ENCODE assay signal across 21 cellular contexts in genomic region chr15:90911906-90912769, GRCh38. TPM values are rescaled to one million over a fixed set of nuclear protein-coding genes. Genes with fewer than 3 reads are reported as not detected.
DNase-seq lines count a peak whose midpoint lies in the region; ATAC-seq, FAIRE-seq and TF ChIP-seq lines count a peak whose summit lies in the region.
"Had no signal": no experiment of that assay in that cellular context is flagged by ENCODE, and none has a peak within 500 bp of the region (broad histone marks: within the 10 kb centered on the region; RNA-seq: fewer than 3 reads in every experiment).

No MANE protein-coding gene starts in this region.

- H2AFZ ChIP-seq in IMR-90 (replicated peaks; ENCODE audit: low read length, poor library complexity) = no peak overlapping the region
- H2AFZ ChIP-seq in K562 (ENCODE audit: low read depth, low read length) = no peak overlapping the region
- H2AFZ ChIP-seq: GM23338 had no signal

- peaks cover 6% of the 10 kb centered on the region; the same call in 2 of the 3 replicates for H3K79me2 ChIP-seq in K562 (ENCODE audit: control insufficient read depth, insufficient read depth, low read length)

- no peaks in the 10 kb centered on the region for H3K27me3 Mint-ChIP-seq in activated naive CD4-positive, alpha-beta T cell treated with anti-CD3 and anti-CD28 coated beads, Interleukin-2, amount 10 ng/mL, durations not matched to agents 7 days and 5 days

- H3K36me3 ChIP-seq in IMR-90 (ENCODE audit: control insufficient read depth, insufficient read depth, low read length) (peaks cover 40% of the 10 kb centered on the region), K562 (ENCODE audit: control insufficient read depth, insufficient read depth, low read length) (peaks cover 96% of the 10 kb centered on the region), mucosa of descending colon (ENCODE audit: low read depth) (peaks cover 23% of the 10 kb centered on the region), spleen (peaks cover 17 to 100% (median 98%) of the 10 kb centered on the region in 6 donors)

- H3K56ac ChIP-seq in IMR-90 (ENCODE audit: extremely low read depth, insufficient read depth, low read length) = no peak overlapping the region

- H3K18ac ChIP-seq in IMR-90 (ENCODE audit: low read depth, low read length) = no peak overlapping the region

- TF ChIP-seq POLR2A in IMR-90 (IDR thresholded peaks at IDR 0.05; ENCODE audit: low read depth, low read length) (no peak), K562 (conservative IDR thresholded peaks at IDR 0.05) (no peak), spleen (IDR thresholded peaks at IDR 0.05) (no peak)

- H3K14ac ChIP-seq in IMR-90 (replicated peaks; ENCODE audit: low read depth, low read length) = no peak overlapping the region

- FAIRE-seq in K562 (lab: Jason Lieb, UNC) = no peak
- FAIRE-seq: A549, D721Med, G401.6, GM12891, HTR-8/SVneo had no signal

- H3K9me3 ChIP-seq in IMR-90 (ENCODE audit: control insufficient read depth, insufficient read depth, low read length) (no peaks in the 10 kb centered on the region), K562 (replicated peaks; ENCODE audit: control insufficient read depth, insufficient read depth, low read depth, low read length) (no peaks in the 10 kb centered on the region), mucosa of descending colon (no peaks in the 10 kb centered on the region), spleen (no peaks in the 10 kb centered on the region)
- H3K9me3 ChIP-seq: A549, BE2C had no signal

- no peak overlapping the region for H3K4ac ChIP-seq in IMR-90 (ENCODE audit: low read depth, low read length)

- no peak overlapping the region for H2BK20ac ChIP-seq in IMR-90 (ENCODE audit: low read depth, low read length)

- H4K91ac ChIP-seq in IMR-90 (ENCODE audit: insufficient read depth, low read depth, low read length) = no peak overlapping the region

- CTCF ChIA-PET in IMR-90 (lab: Yijun Ruan, JAX) (no interaction called here), K562 (lab: Yijun Ruan, JAX; ENCODE audit: low intra/inter-chr PET ratio) (no interaction called here)
- CTCF ChIA-PET in activated naive CD4-positive, alpha-beta T cell treated with anti-CD3 and anti-CD28 coated beads, Interleukin-2, amount 10 ng/mL, durations not matched to agents 7 days and 5 days (lab: Charles Lee) = interaction anchor here (4.8 kb wide), 1 partner anchor 20 kb away, joined by 20 read pairs; the partner anchor contains the start of gene HDDC3

- BruUV-seq in IMR-90 (replicated peaks; lab: Mats Ljungman, UMichigan) (no TSS peak), K562 (replicated peaks; lab: Mats Ljungman, UMichigan) (no TSS peak)

- H4K8ac ChIP-seq in IMR-90 (ENCODE audit: low read depth in 2 of 2, low read length in 2 of 2) = no peak overlapping the region

- H3K4me3 ChIP-seq in IMR-90 (ENCODE audit: insufficient read depth, low read depth, low read length) (no peak overlapping the region), K562 (no peak overlapping the region), mucosa of descending colon (no peak overlapping the region), spleen (no peak overlapping the region)
- H3K4me3 ChIP-seq: A549, GM23338 had no signal

- TF ChIP-seq CTCF in IMR-90 (conservative IDR thresholded peaks at IDR 0.05; ENCODE audit: low read depth, low read length) (no peak), K562 (IDR thresholded peaks at IDR 0.05 in 2 of 3, conservative IDR thresholded peaks at IDR 0.05 in 1 of 3; ENCODE audit: insufficient read depth in 2 of 3, low read depth in 1 of 3, low read length in 3 of 3) (no peak), mucosa of descending colon (IDR thresholded peaks at IDR 0.05) (no peak), spleen (IDR thresholded peaks at IDR 0.05 in 8 of 11, conservative IDR thresholded peaks at IDR 0.05 in 3 of 11) (no peak)

- no peak overlapping the region for H3K27ac ChIP-seq in IMR-90 (ENCODE audit: insufficient read depth, low read length)
- H3K27ac ChIP-seq in K562 (ENCODE audit: extremely low read depth, low read depth, low read length) = no peak overlapping the region
- peak overlapping the region in 3 of 8 donors; percentile 90 to 93 (median 91) for H3K27ac ChIP-seq in spleen
- H3K27ac ChIP-seq: A549, C4-2B had no signal

- no peak overlapping the region for H3K4me3 Mint-ChIP-seq in activated naive CD4-positive, alpha-beta T cell treated with anti-CD3 and anti-CD28 coated beads, Interleukin-2, amount 10 ng/mL, durations not matched to agents 7 days and 5 days
- H3K4me3 Mint-ChIP-seq: CD8-positive, alpha-beta T cell; GM23338; H9 had no signal

- no peaks in the 10 kb centered on the region for H3K4me1 Mint-ChIP-seq in activated naive CD4-positive, alpha-beta T cell treated with anti-CD3 and anti-CD28 coated beads, Interleukin-2, amount 10 ng/mL, durations not matched to agents 7 days and 5 days

- H2AK5ac ChIP-seq in IMR-90 (ENCODE audit: low read depth, low read length) = no peak overlapping the region

- TF ChIP-seq EP300 in K562 (IDR thresholded peaks at IDR 0.05; ENCODE audit: low read length) = no peak

- dilution Hi-C loops in IMR-90 (cut with HindIII; ENCODE audit: low sequenced_read_pairs, unreplicated experiment) = no loop called here

- 91% methylated on average over 15 of the region's 30 CpGs; no CpG with 5 or more reads in 1 of the 2 experiments for WGBS in IMR-90 (ENCODE audit: extremely low coverage in 2 of 2, insufficient read length in 1 of 2), 2 experiments
- 96% methylated on average over 26 of the region's 30 CpGs for WGBS in K562 (ENCODE audit: insufficient coverage, low coverage, missing lambda C conversion rate)
- 71 to 94% (median 87%) methylated on average over 11 to 30 of the region's 30 CpGs for WGBS in spleen, 5 donors

- H3K9me3 Mint-ChIP-seq in activated naive CD4-positive, alpha-beta T cell treated with anti-CD3 and anti-CD28 coated beads, Interleukin-2, amount 10 ng/mL, durations not matched to agents 7 days and 5 days = no peaks in the 10 kb centered on the region
- H3K9me3 Mint-ChIP-seq: CD8-positive, alpha-beta T cell; GM23338; H9 had no signal

- DNase-seq in IMR-90 (no peak), K562 (ENCODE audit: extremely low read depth in 1 of 4, low spot score in 3 of 4) (no peak), mucosa of descending colon (peak in 2 of 3 donors; percentile 19 to 35), spleen (peak; percentile 75), HuH-7 (ENCODE audit: low spot score) (no peak), NCI-H2081 treated with DMSO at 0.1 percent for 48 hours (lab: John Stamatoyannopoulos, UW) (no peak)
- no peak for DNase-seq in activated naive CD4-positive, alpha-beta T cell treated with anti-CD3 and anti-CD28 coated beads, Interleukin-2, amount 10 ng/mL, durations not matched to agents 7 days and 5 days
- DNase-seq: BE2C; CD8-positive, alpha-beta T cell; COR-L47; DMS153; DMS79 treated with DMSO at 0.1 percent for 48 hours; EL; H9 had no signal

- peak overlapping the region; percentile 10 for H2AK9ac ChIP-seq in IMR-90 (replicated peaks; ENCODE audit: low read depth, low read length, poor library complexity)

- H3K23ac ChIP-seq in IMR-90 (ENCODE audit: low read depth, low read length) = no peak overlapping the region

- POLR2A ChIA-PET in IMR-90 (lab: Charles Lee; ENCODE audit: unreplicated experiment) (no interaction called here), K562 (lab: Yijun Ruan, JAX) (interaction anchor here (0.5 to 2.3 kb wide), 3 partner anchors 9 to 25 kb away, joined by 3 to 17 read pairs (median 3); partner anchors contain the start of gene MAN2A2)

- H3K4me1 ChIP-seq in IMR-90 (ENCODE audit: control insufficient read depth, insufficient read depth, low read length) (peaks cover 10% of the 10 kb centered on the region; the same call in 1 of the 2 replicates), K562 (replicated peaks in 1 of 2; ENCODE audit: control insufficient read depth in 2 of 2, insufficient read depth in 2 of 2, low read length in 2 of 2) (peaks cover 17 to 46% of the 10 kb centered on the region in 2 experiments), mucosa of descending colon (ENCODE audit: low read depth) (no peaks in the 10 kb centered on the region), spleen (peaks cover 0 to 75% (median 18%) of the 10 kb centered on the region in 6 donors)
- H3K4me1 ChIP-seq: A549, BE2C had no signal

- intact Hi-C loops in IMR-90 (cut with micrococcal nuclease) (no loop called here), K562 (cut with micrococcal nuclease) (no loop called here), mucosa of descending colon (cut with DNase I, micrococcal nuclease) (no loop called here), spleen (cut with DNase I; ENCODE audit: low total_unique reads) (no loop called here)

- in situ Hi-C loops in IMR-90 (cut with MboI; ENCODE audit: low sequenced_read_pairs) = no loop called here
- in situ Hi-C loops in K562 (cut with MboI) = no loop called here

- H3K27me3 ChIP-seq in IMR-90 (ENCODE audit: control insufficient read depth, insufficient read depth, low read length) = no peaks in the 10 kb centered on the region
- H3K27me3 ChIP-seq in K562 (ENCODE audit: control insufficient read depth in 2 of 2, insufficient read depth in 2 of 2, low read length in 2 of 2) = no peaks in the 10 kb centered on the region
- no peaks in the 10 kb centered on the region for H3K27me3 ChIP-seq in spleen (replicated peaks in 1 of 7)
- H3K27me3 ChIP-seq: BE2C had no signal

- H4K20me1 ChIP-seq in IMR-90 (ENCODE audit: insufficient read depth, low read length) (no peaks in the 10 kb centered on the region), K562 (replicated peaks; ENCODE audit: control insufficient read depth, insufficient read depth, low read length) (no peaks in the 10 kb centered on the region)

- H3K36me3 Mint-ChIP-seq in activated naive CD4-positive, alpha-beta T cell treated with anti-CD3 and anti-CD28 coated beads, Interleukin-2, amount 10 ng/mL, durations not matched to agents 7 days and 5 days = peaks cover 55% of the 10 kb centered on the region

- no peak overlapping the region for H2BK120ac ChIP-seq in IMR-90 (ENCODE audit: low read depth, low read length)

- no peak overlapping the region for H3K27ac Mint-ChIP-seq in activated naive CD4-positive, alpha-beta T cell treated with anti-CD3 and anti-CD28 coated beads, Interleukin-2, amount 10 ng/mL, durations not matched to agents 7 days and 5 days
- H3K27ac Mint-ChIP-seq: CD8-positive, alpha-beta T cell; GM23338; H9 had no signal

- no peak overlapping the region for H4K5ac ChIP-seq in IMR-90 (ENCODE audit: low read depth, low read length)

- H3K9ac ChIP-seq in IMR-90 (ENCODE audit: low read depth, low read length) = no peak overlapping the region
- H3K9ac ChIP-seq in K562 (ENCODE audit: insufficient read depth in 1 of 2, low read depth in 2 of 2, low read length in 2 of 2) = peak overlapping the region in 1 of 2 experiments; percentile 28; a peak in 1 of 4 replicates

- no peak overlapping the region for H2BK15ac ChIP-seq in IMR-90 (ENCODE audit: low read depth, low read length)

- H3K9me1 ChIP-seq in IMR-90 (ENCODE audit: insufficient read depth, low read length) (peaks cover 3% of the 10 kb centered on the region; the same call in 1 of the 2 replicates), K562 (ENCODE audit: control insufficient read depth, insufficient read depth, low read length) (no peaks in the 10 kb centered on the region)

- ATAC-seq in IMR-90 (ENCODE audit: low read depth) (no peak), K562 (no peak), mucosa of descending colon (no peak)
- ATAC-seq: A549; CD8-positive, alpha-beta T cell; GM23338 had no signal

- no peak for TF ChIP-seq RAD21 in IMR-90 (IDR thresholded peaks at IDR 0.05; ENCODE audit: low read length)
- no peak for TF ChIP-seq RAD21 in K562 (CRISPR knock-in tag; conservative IDR thresholded peaks at IDR 0.05 in 1 of 2, IDR thresholded peaks at IDR 0.05 in 1 of 2)

- no peaks in the 10 kb centered on the region for H3K79me1 ChIP-seq in IMR-90 (ENCODE audit: low read depth in 1 of 2, low read length in 2 of 2)

- H3K4me2 ChIP-seq in IMR-90 (ENCODE audit: low read depth, low read length) (no peak overlapping the region), K562 (ENCODE audit: insufficient read depth, low read length) (no peak overlapping the region)
- H3K4me2 ChIP-seq: A549, GM23338 had no signal

- no peak overlapping the region for H2BK5ac ChIP-seq in IMR-90 (ENCODE audit: low read depth, low read length, poor library complexity, severe bottlenecking)

RNA-seq across cellular contexts. Expression of gene MAN2A2, which starts 9.0 kb away (rescaled TPM):
- total RNA-seq in IMR-90 (2012; rRNA removed) (3.4 and 6.1 TPM in 2 replicates), K562 (2014; rRNA removed) (35.0 and 53.7 TPM in 2 replicates), K562 (2014; rRNA removed; fragmentation: Illumina TruSeq; extraction: Trizol) (20.6 and 25.0 TPM in 2 replicates), K562 (2015; rRNA removed; fragmentation: Illumina TruSeq; extraction: Trizol) (43.3 and 43.4 TPM in 2 replicates), K562 (2021) (116 and 151 TPM in 2 replicates), mucosa of descending colon (10 to 100 TPM; 50.9 to 75.8 (median 75.3) TPM), spleen (100 to 1,000 TPM; 105 to 167 (median 120) TPM)
- polyA plus RNA-seq in IMR-90 (2012; rRNA removed) (52.5 and 55.5 TPM in 2 replicates), K562 (2011; rRNA removed) (71.7 and 195 TPM in 2 replicates), K562 (2014; fragmentation: Illumina TruSeq; extraction: Trizol) (130 and 131 TPM in 2 replicates), K562 (2014; fragmentation: Nextera tagmentation; extraction: Ambion mirVana) (10 to 100 TPM in 1 of 2 experiments, 1 to 10 TPM in 1; 7.3 to 13.7 TPM), K562 (2014; rRNA removed) (114 and 121 TPM in 2 replicates), spleen (10 to 100 TPM; 13.7 to 46.1 (median 24.0) TPM)
- polyA plus RNA-seq in IMR-90 (2012; cell fraction: cytosol; rRNA removed) = 22.5 and 26.8 TPM in 2 replicates
- polyA plus RNA-seq in IMR-90 (2012; cell fraction: nucleus; rRNA removed; ENCODE audit: low replicate concordance) = 104 and 294 TPM in 2 replicates
- total RNA-seq in K562 (2011; cell fraction: chromatin; rRNA removed; ENCODE audit: low replicate concordance) = 447 and 1,128 TPM in 2 replicates
- total RNA-seq in K562 (2011; cell fraction: nucleolus; rRNA removed) = 692 and 704 TPM in 2 replicates
- 460 and 506 TPM in 2 replicates for total RNA-seq in K562 (2011; cell fraction: nucleoplasm; rRNA removed)
- polyA plus RNA-seq in K562 (2011; cell fraction: cytosol; rRNA removed) = 119 and 133 TPM in 2 replicates
- polyA plus RNA-seq in K562 (2011; cell fraction: nucleus; rRNA removed) = 1,870 and 1,995 TPM in 2 replicates
- 92.0 and 210 TPM in 2 replicates for polyA plus RNA-seq in K562 (2012)
- polyA minus RNA-seq in K562 (2011; rRNA and poly(A)+ RNA removed) = 30.7 and 41.4 TPM in 2 replicates
- 71.5 and 84.4 TPM in 2 replicates for polyA minus RNA-seq in K562 (2011; cell fraction: cytosol; rRNA and poly(A)+ RNA removed)
- polyA minus RNA-seq in K562 (2011; cell fraction: nucleus; rRNA and poly(A)+ RNA removed) = 264 and 379 TPM in 2 replicates

RNA-seq across cellular contexts. Expression of gene HDDC3, which starts 20.2 kb away (rescaled TPM):
- total RNA-seq in IMR-90 (2012; rRNA removed) (7.2 and 7.9 TPM in 2 replicates), K562 (2014; rRNA removed) (54.1 and 64.9 TPM in 2 replicates), K562 (2014; rRNA removed; fragmentation: Illumina TruSeq; extraction: Trizol) (28.2 and 33.0 TPM in 2 replicates), K562 (2015; rRNA removed; fragmentation: Illumina TruSeq; extraction: Trizol) (36.6 and 36.9 TPM in 2 replicates), K562 (2021) (42.6 and 43.0 TPM in 2 replicates), mucosa of descending colon (10 to 100 TPM; 10.7 to 23.4 (median 15.4) TPM), spleen (10 to 100 TPM; 12.8 to 25.9 (median 18.0) TPM)
- polyA plus RNA-seq in IMR-90 (2012; rRNA removed) (10.7 and 10.8 TPM in 2 replicates), K562 (2011; rRNA removed) (30.8 and 33.4 TPM in 2 replicates), K562 (2014; fragmentation: Illumina TruSeq; extraction: Trizol) (51.7 and 54.2 TPM in 2 replicates), K562 (2014; fragmentation: Nextera tagmentation; extraction: Ambion mirVana) (10 to 100 TPM; 14.9 to 21.3 TPM), K562 (2014; rRNA removed) (55.8 and 65.8 TPM in 2 replicates), spleen (10 to 100 TPM; 23.9 to 34.5 (median 31.0) TPM)
- polyA plus RNA-seq in IMR-90 (2012; cell fraction: cytosol; rRNA removed) = 13.8 and 14.7 TPM in 2 replicates
- polyA plus RNA-seq in IMR-90 (2012; cell fraction: nucleus; rRNA removed; ENCODE audit: low replicate concordance) = 11.7 and 12.4 TPM in 2 replicates
- 27.3 and 60.3 TPM in 2 replicates for total RNA-seq in K562 (2011; cell fraction: chromatin; rRNA removed; ENCODE audit: low replicate concordance)
- total RNA-seq in K562 (2011; cell fraction: nucleolus; rRNA removed) = 59.5 and 62.4 TPM in 2 replicates
- 46.9 and 47.9 TPM in 2 replicates for total RNA-seq in K562 (2011; cell fraction: nucleoplasm; rRNA removed)
- 37.1 and 49.7 TPM in 2 replicates for polyA plus RNA-seq in K562 (2011; cell fraction: cytosol; rRNA removed)
- polyA plus RNA-seq in K562 (2011; cell fraction: nucleus; rRNA removed) = 37.0 and 41.5 TPM in 2 replicates
- polyA plus RNA-seq in K562 (2012) = 29.7 and 31.4 TPM in 2 replicates
- polyA minus RNA-seq in K562 (2011; rRNA and poly(A)+ RNA removed) = 21.5 and 26.2 TPM in 2 replicates
- polyA minus RNA-seq in K562 (2011; cell fraction: cytosol; rRNA and poly(A)+ RNA removed) = 10.3 and 15.1 TPM in 2 replicates
- polyA minus RNA-seq in K562 (2011; cell fraction: nucleus; rRNA and poly(A)+ RNA removed) = 28.9 and 44.4 TPM in 2 replicates

RNA-seq across cellular contexts. Expression of gene UNC45A, which starts 22.9 kb away (rescaled TPM):
- total RNA-seq in IMR-90 (2012; rRNA removed) (85.3 and 100 TPM in 2 replicates), K562 (2014; rRNA removed) (59.8 and 65.2 TPM in 2 replicates), K562 (2014; rRNA removed; fragmentation: Illumina TruSeq; extraction: Trizol) (19.2 and 22.6 TPM in 2 replicates), K562 (2015; rRNA removed; fragmentation: Illumina TruSeq; extraction: Trizol) (47.7 and 52.5 TPM in 2 replicates), K562 (2021) (79.0 and 79.3 TPM in 2 replicates), mucosa of descending colon (10 to 100 TPM; 43.9 to 92.5 (median 54.8) TPM), spleen (10 to 100 TPM; 32.8 to 59.5 (median 42.6) TPM)
- polyA plus RNA-seq in IMR-90 (2012; rRNA removed) (68.9 and 77.5 TPM in 2 replicates), K562 (2011; rRNA removed) (43.7 and 56.7 TPM in 2 replicates), K562 (2014; fragmentation: Illumina TruSeq; extraction: Trizol) (35.7 and 46.7 TPM in 2 replicates), K562 (2014; fragmentation: Nextera tagmentation; extraction: Ambion mirVana) (10 to 100 TPM; 22.4 to 23.1 TPM), K562 (2014; rRNA removed) (54.5 and 55.5 TPM in 2 replicates), spleen (10 to 100 TPM; 32.2 to 43.6 (median 32.8) TPM)
- 58.6 and 77.5 TPM in 2 replicates for polyA plus RNA-seq in IMR-90 (2012; cell fraction: cytosol; rRNA removed)
- 120 and 174 TPM in 2 replicates for polyA plus RNA-seq in IMR-90 (2012; cell fraction: nucleus; rRNA removed; ENCODE audit: low replicate concordance)
- total RNA-seq in K562 (2011; cell fraction: chromatin; rRNA removed; ENCODE audit: low replicate concordance) = 131 and 331 TPM in 2 replicates
- total RNA-seq in K562 (2011; cell fraction: nucleolus; rRNA removed) = 205 and 228 TPM in 2 replicates
- total RNA-seq in K562 (2011; cell fraction: nucleoplasm; rRNA removed) = 113 and 152 TPM in 2 replicates
- 46.7 and 62.9 TPM in 2 replicates for polyA plus RNA-seq in K562 (2011; cell fraction: cytosol; rRNA removed)
- polyA plus RNA-seq in K562 (2011; cell fraction: nucleus; rRNA removed) = 163 and 164 TPM in 2 replicates
- polyA plus RNA-seq in K562 (2012) = 75.1 and 75.7 TPM in 2 replicates
- 51.9 and 58.7 TPM in 2 replicates for polyA minus RNA-seq in K562 (2011; rRNA and poly(A)+ RNA removed)
- 50.4 and 51.9 TPM in 2 replicates for polyA minus RNA-seq in K562 (2011; cell fraction: cytosol; rRNA and poly(A)+ RNA removed)
- polyA minus RNA-seq in K562 (2011; cell fraction: nucleus; rRNA and poly(A)+ RNA removed) = 51.0 and 77.4 TPM in 2 replicates

RNA-seq across cellular contexts. Expression of gene FES, which starts 27.8 kb away (rescaled TPM):
- 9.7 and 11.7 TPM in 2 replicates for total RNA-seq in IMR-90 (2012; rRNA removed)
- polyA plus RNA-seq in IMR-90 (2012; rRNA removed) = 10.5 and 12.5 TPM in 2 replicates
- polyA plus RNA-seq in IMR-90 (2012; cell fraction: cytosol; rRNA removed) = 7.8 and 7.9 TPM in 2 replicates
- 61.9 and 147 TPM in 2 replicates for polyA plus RNA-seq in IMR-90 (2012; cell fraction: nucleus; rRNA removed; ENCODE audit: low replicate concordance)
- 3.7 and 18.5 TPM in 2 replicates for total RNA-seq in K562 (2011; cell fraction: chromatin; rRNA removed; ENCODE audit: low replicate concordance)
- 5.1 and 10.8 TPM in 2 replicates for total RNA-seq in K562 (2011; cell fraction: nucleolus; rRNA removed)
- total RNA-seq in K562 (2011; cell fraction: nucleoplasm; rRNA removed) = 3.3 and 6.0 TPM in 2 replicates
- total RNA-seq in K562 (2014; rRNA removed) = 0.86 and 1.6 TPM in 2 replicates
- 0.73 and 1.1 TPM in 2 replicates for total RNA-seq in K562 (2014; rRNA removed; fragmentation: Illumina TruSeq; extraction: Trizol)
- 0.72 and 1.1 TPM in 2 replicates for total RNA-seq in K562 (2015; rRNA removed; fragmentation: Illumina TruSeq; extraction: Trizol)
- total RNA-seq in K562 (2021) = 1.3 and 2.6 TPM in 2 replicates
- 0.38 and 1.0 TPM in 2 replicates for polyA plus RNA-seq in K562 (2011; rRNA removed)
- polyA plus RNA-seq in K562 (2011; cell fraction: cytosol; rRNA removed) = 0.83 and 1.2 TPM in 2 replicates
- polyA plus RNA-seq in K562 (2011; cell fraction: nucleus; rRNA removed) = 4.8 and 6.6 TPM in 2 replicates
- polyA plus RNA-seq in K562 (2012) = 1.1 and 2.8 TPM in 2 replicates
- polyA plus RNA-seq in K562 (2014; fragmentation: Illumina TruSeq; extraction: Trizol) = 0.55 and 0.66 TPM in 2 replicates
- under 1 TPM; 0.82 to 0.91 TPM for polyA plus RNA-seq in K562 (2014; fragmentation: Nextera tagmentation; extraction: Ambion mirVana)
- 0.78 and 2.5 TPM in 2 replicates for polyA plus RNA-seq in K562 (2014; rRNA removed)
- polyA minus RNA-seq in K562 (2011; rRNA and poly(A)+ RNA removed) = 0.14 and 0.45 TPM in 2 replicates
- 0.86 and 2.5 TPM in 2 replicates for polyA minus RNA-seq in K562 (2011; cell fraction: cytosol; rRNA and poly(A)+ RNA removed)
- polyA minus RNA-seq in K562 (2011; cell fraction: nucleus; rRNA and poly(A)+ RNA removed) = 4.0 and 4.3 TPM in 2 replicates
- total RNA-seq in mucosa of descending colon = 10 to 100 TPM in 2 of 3 donors, 1 to 10 TPM in 1; 7.9 to 18.6 (median 12.1) TPM
- total RNA-seq in spleen = 100 to 1,000 TPM; 150 to 369 (median 272) TPM
- polyA plus RNA-seq in spleen = 100 to 1,000 TPM in 1 of 3 donors, 10 to 100 TPM in 2; 39.5 to 176 (median 89.2) TPM

RNA-seq across cellular contexts. Expression of gene RCCD1, which starts 42.5 kb away (rescaled TPM):
- total RNA-seq in IMR-90 (2012; rRNA removed) (3.9 and 4.4 TPM in 2 replicates), K562 (2014; rRNA removed) (38.1 and 41.2 TPM in 2 replicates), K562 (2014; rRNA removed; fragmentation: Illumina TruSeq; extraction: Trizol) (17.0 and 18.0 TPM in 2 replicates), K562 (2015; rRNA removed; fragmentation: Illumina TruSeq; extraction: Trizol) (16.7 and 23.7 TPM in 2 replicates), K562 (2021) (44.0 and 45.9 TPM in 2 replicates), mucosa of descending colon (10 to 100 TPM; 18.5 to 21.5 (median 20.7) TPM), spleen (10 to 100 TPM in 2 of 7 donors, 1 to 10 TPM in 5; 6.9 to 11.4 (median 8.7) TPM)
- polyA plus RNA-seq in IMR-90 (2012; rRNA removed) (9.9 TPM in 2 replicates), K562 (2011; rRNA removed) (28.5 and 39.6 TPM in 2 replicates), K562 (2014; fragmentation: Illumina TruSeq; extraction: Trizol) (22.3 and 24.7 TPM in 2 replicates), K562 (2014; fragmentation: Nextera tagmentation; extraction: Ambion mirVana) (10 to 100 TPM; 11.1 to 12.2 TPM), K562 (2014; rRNA removed) (45.2 and 51.4 TPM in 2 replicates), spleen (1 to 10 TPM; 3.6 to 9.0 (median 6.3) TPM)
- polyA plus RNA-seq in IMR-90 (2012; cell fraction: cytosol; rRNA removed) = 10.6 and 11.0 TPM in 2 replicates
- polyA plus RNA-seq in IMR-90 (2012; cell fraction: nucleus; rRNA removed; ENCODE audit: low replicate concordance) = 36.7 and 43.3 TPM in 2 replicates
- 100 and 115 TPM in 2 replicates for total RNA-seq in K562 (2011; cell fraction: chromatin; rRNA removed; ENCODE audit: low replicate concordance)
- 74.7 and 75.5 TPM in 2 replicates for total RNA-seq in K562 (2011; cell fraction: nucleolus; rRNA removed)
- 86.9 and 97.7 TPM in 2 replicates for total RNA-seq in K562 (2011; cell fraction: nucleoplasm; rRNA removed)
- polyA plus RNA-seq in K562 (2011; cell fraction: cytosol; rRNA removed) = 17.6 and 22.6 TPM in 2 replicates
- polyA plus RNA-seq in K562 (2011; cell fraction: nucleus; rRNA removed) = 232 and 244 TPM in 2 replicates
- 41.3 and 51.9 TPM in 2 replicates for polyA plus RNA-seq in K562 (2012)
- 10.3 and 13.1 TPM in 2 replicates for polyA minus RNA-seq in K562 (2011; rRNA and poly(A)+ RNA removed)
- 9.4 and 12.6 TPM in 2 replicates for polyA minus RNA-seq in K562 (2011; cell fraction: cytosol; rRNA and poly(A)+ RNA removed)
- polyA minus RNA-seq in K562 (2011; cell fraction: nucleus; rRNA and poly(A)+ RNA removed) = 25.3 and 29.9 TPM in 2 replicates

Comparison
In these comparisons a context has a peak if more than half of its experiments do, and no peak if none do; other contexts are left out.
1. DNase-seq: peak in mucosa of descending colon (2 of 3) and spleen (single experiment); none in IMR-90 (single experiment), K562 (0 of 4), HuH-7 (single experiment), activated naive CD4-positive, alpha-beta T cell treated with anti-CD3 and anti-CD28 coated beads, Interleukin-2, amount 10 ng/mL, durations not matched to agents 7 days and 5 days (single experiment) and NCI-H2081 treated with DMSO at 0.1 percent for 48 hours (single experiment).